1 cellular context compared by ENCODE assay signal in genomic region chr14:94707494-94707893, GRCh38.
TF ChIP-seq lines count a peak whose summit lies in the region.

No MANE protein-coding gene starts in this region.

TF ChIP-seq in WTC11, 78 proteins besides CTCF, POLR2A, EP300 and RAD21 (continued from another document):
- TF ChIP-seq, protein P1, sequence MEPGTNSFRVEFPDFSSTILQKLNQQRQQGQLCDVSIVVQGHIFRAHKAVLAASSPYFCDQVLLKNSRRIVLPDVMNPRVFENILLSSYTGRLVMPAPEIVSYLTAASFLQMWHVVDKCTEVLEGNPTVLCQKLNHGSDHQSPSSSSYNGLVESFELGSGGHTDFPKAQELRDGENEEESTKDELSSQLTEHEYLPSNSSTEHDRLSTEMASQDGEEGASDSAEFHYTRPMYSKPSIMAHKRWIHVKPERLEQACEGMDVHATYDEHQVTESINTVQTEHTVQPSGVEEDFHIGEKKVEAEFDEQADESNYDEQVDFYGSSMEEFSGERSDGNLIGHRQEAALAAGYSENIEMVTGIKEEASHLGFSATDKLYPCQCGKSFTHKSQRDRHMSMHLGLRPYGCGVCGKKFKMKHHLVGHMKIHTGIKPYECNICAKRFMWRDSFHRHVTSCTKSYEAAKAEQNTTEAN (CRISPR knock-in tag; IDR thresholded peaks at IDR 0.05): no peak
- no peak for TF ChIP-seq JUN (CRISPR knock-in tag; IDR thresholded peaks at IDR 0.05)
